14 cellular contexts compared by ENCODE assay signal in genomic region chr11:1510928-1511327, GRCh38.
"Had no signal": no experiment of that assay in that cellular context is flagged by ENCODE, and none has a peak within 500 bp of the region (broad histone marks: within the 10 kb centered on the region; RNA-seq: fewer than 3 reads in every experiment).

No MANE protein-coding gene starts in this region.

- DNase-seq: activated CD4-positive, alpha-beta T cell treated with anti-CD3 and anti-CD28 coated beads for 4 hours; activated CD8-positive, alpha-beta memory T cell treated with anti-CD3 and anti-CD28 coated beads, Interleukin-2, amount 50 U/mL, for 48 hours; activated CD8-positive, alpha-beta T cell treated with anti-CD3 and anti-CD28 coated beads for 36 hours; activated naive CD4-positive, alpha-beta T cell treated with anti-CD3 and anti-CD28 coated beads for 36 hours; body of pancreas; immature natural killer cell; left colon; sigmoid colon; stimulated activated CD4-positive, alpha-beta T cell treated with anti-CD3 and anti-CD28 coated beads, Interleukin-12 subunit alpha, Interleukin-12 subunit beta, amount 100 ng/mL, for 4 hours; stimulated activated naive CD4-positive, alpha-beta T cell treated with Interleukin-2 at 50 U/mL for 16 hours; T-cell; WERI-Rb-1 had no signal

- H3K27me3 ChIP-seq: body of pancreas, dorsolateral prefrontal cortex, sigmoid colon, suprapubic skin had no signal

- H3K9me3 ChIP-seq: body of pancreas, sigmoid colon, suprapubic skin had no signal

- H3K36me3 ChIP-seq: sigmoid colon, suprapubic skin, WERI-Rb-1 had no signal

- H3K4me3 ChIP-seq: body of pancreas, dorsolateral prefrontal cortex, sigmoid colon, suprapubic skin had no signal

- H3K27ac ChIP-seq: body of pancreas, sigmoid colon, suprapubic skin, WERI-Rb-1 had no signal
